7 cellular contexts compared by ENCODE assay signal in genomic region chr17:74744714-74745547, GRCh38. TPM values are rescaled to one million over a fixed set of nuclear protein-coding genes. Genes with fewer than 3 reads are reported as not detected.
A peak's percentile ranks its signal among the peaks of the same experiment; 100 is the strongest.
DNase-seq lines count a peak whose midpoint lies in the region; ATAC-seq and TF ChIP-seq lines count a peak whose summit lies in the region.

No MANE protein-coding gene starts in this region.

- H3K9ac ChIP-seq in mammary epithelial cell (ENCODE audit: insufficient read depth, low read length), result no peak overlapping the region

- WGBS in mammary epithelial cell (ENCODE audit: low coverage, missing lambda C conversion rate), result 50% methylated on average over 8 of the region's 24 CpGs

- in situ Hi-C loops in mammary epithelial cell (cut with MboI; ENCODE audit: low sequenced_read_pairs in 2 of 2), result loop anchor here (5.0 to 10.0 kb wide), 2 partner anchors 110 to 117 kb away; partner anchors contain the start of gene GRIN2C (in 1 of the 2)

- peak overlapping the region; percentile 19 for H2AFZ ChIP-seq in mammary epithelial cell (ENCODE audit: low read depth, low read length)

- TF ChIP-seq CTCF in GM12874 (IDR thresholded peaks at IDR 0.05; ENCODE audit: insufficient read depth, low read depth, low read length) (peak; percentile 97), WI38 (IDR thresholded peaks at IDR 0.05; ENCODE audit: low read depth, low read length) (peak; percentile 98), mammary epithelial cell (conservative IDR thresholded peaks at IDR 0.05 in 1 of 2, IDR thresholded peaks at IDR 0.05 in 1 of 2; ENCODE audit: extremely low read depth in 1 of 2, insufficient read depth in 1 of 2, low read depth in 1 of 2, low read length in 2 of 2) (peak; percentile 96 to 100)

- H3K4me3 ChIP-seq in WI38 (ENCODE audit: low read depth, low read length), result no peak overlapping the region
- H3K4me3 ChIP-seq in mammary epithelial cell (replicated peaks in 1 of 3; ENCODE audit: insufficient read depth in 1 of 3, low read depth in 2 of 3, low read length in 3 of 3), result no peak overlapping the region

- CTCF ChIA-PET in mammary epithelial cell (lab: Charles Lee; ENCODE audit: low non-redundant PET), result interaction anchor here (0.5 to 1.0 kb wide), 7 partner anchors 96 to 178 kb away, joined by 3 to 5 read pairs (median 3); no protein-coding TSS in a partner anchor

- H4K20me1 ChIP-seq in mammary epithelial cell (ENCODE audit: insufficient read depth, low read length), result no peaks in the 10 kb centered on the region

- no TSS peak for BruUV-seq in mammary epithelial cell (replicated peaks; lab: Mats Ljungman, UMichigan)

- H3K27ac ChIP-seq in mammary epithelial cell (ENCODE audit: insufficient read depth, low read depth, low read length), result no peak overlapping the region

- DNase-seq in NCI-H146 (lab: John Stamatoyannopoulos, UW) (peak; percentile 44), mammary epithelial cell (peak; percentile 51), islet precursor cell (peak; percentile 94)
- DNase-seq in stimulated activated CD4-positive, alpha-beta T cell treated with anti-CD3 and anti-CD28 coated beads, Interleukin-12 subunit alpha, Interleukin-12 subunit beta, amount 100 ng/mL, for 48 hours (ENCODE audit: low read depth in 2 of 3, low spot score in 1 of 3), result peak; percentile 78 to 95 (median 79)

- H3K9me3 ChIP-seq in mammary epithelial cell (replicated peaks; ENCODE audit: insufficient read depth, low read length), result no peaks in the 10 kb centered on the region

- ATAC-seq in HG02973 (IDR thresholded peaks at IDR 0.05; ENCODE audit: unreplicated experiment), result no peak

- H3K36me3 ChIP-seq in mammary epithelial cell (ENCODE audit: insufficient read depth, low read length), result no peaks in the 10 kb centered on the region

- peaks cover 4% of the 10 kb centered on the region for H3K4me1 ChIP-seq in mammary epithelial cell (ENCODE audit: insufficient read depth, low read length)

- H3K79me2 ChIP-seq in mammary epithelial cell (ENCODE audit: insufficient read depth, low read length), result peaks cover 14% of the 10 kb centered on the region

- no peak overlapping the region for H3K4me2 ChIP-seq in mammary epithelial cell (ENCODE audit: insufficient read depth, low read depth, low read length)

- intact Hi-C loops in mammary epithelial cell (cut with micrococcal nuclease), result loop anchor here (1.0 to 5.0 kb wide), 5 partner anchors 25 to 213 kb away; no protein-coding TSS in a partner anchor

- dilution Hi-C loops in mammary epithelial cell (cut with HindIII; ENCODE audit: low sequenced_read_pairs), result no loop called here

- H3K27me3 ChIP-seq in mammary epithelial cell (ENCODE audit: insufficient read depth, low read length), result no peaks in the 10 kb centered on the region

RNA-seq across cellular contexts. Expression of gene NHERF1, which starts 3.5 kb away (rescaled TPM):
- 10 to 100 TPM in 1 of 2 donors, 1 to 10 TPM in 1; 5.8 to 24.6 TPM for total RNA-seq in mammary epithelial cell
- polyA plus RNA-seq in mammary epithelial cell, result 36.3 TPM
- 59.6 TPM for polyA minus RNA-seq in mammary epithelial cell

RNA-seq across cellular contexts. Expression of gene RAB37, which starts 7.9 kb away (rescaled TPM):
- total RNA-seq in mammary epithelial cell, result not detected
- polyA plus RNA-seq in mammary epithelial cell, result not detected
- polyA minus RNA-seq in mammary epithelial cell, result not detected

RNA-seq across cellular contexts. Expression of gene NAT9, which starts 31.2 kb away (rescaled TPM):
- total RNA-seq in mammary epithelial cell, result 10 to 100 TPM; 24.7 to 76.5 TPM
- 37.3 TPM for polyA plus RNA-seq in mammary epithelial cell
- polyA minus RNA-seq in mammary epithelial cell, result 4.1 TPM

RNA-seq across cellular contexts. Expression of gene CD300LF, which starts 32.2 kb away (rescaled TPM):
- total RNA-seq in mammary epithelial cell, result not detected
- not detected for polyA plus RNA-seq in mammary epithelial cell
- polyA minus RNA-seq in mammary epithelial cell, result not detected

Comparison
In these comparisons a context has a peak if more than half of its experiments do, and no peak if none do; other contexts are left out.
1. DNase-seq: peak in every context shown above with its lines; median percentile 94 in islet precursor cell; 79 in stimulated activated CD4-positive, alpha-beta T cell treated with anti-CD3 and anti-CD28 coated beads, Interleukin-12 subunit alpha, Interleukin-12 subunit beta, amount 100 ng/mL, for 48 hours; 51 in mammary epithelial cell; 44 in NCI-H146.